Comparison of ENCODE assay signal across 8 cellular contexts in genomic region chr1:40708750-40709099, GRCh38. TPM values are rescaled to one million over a fixed set of nuclear protein-coding genes. Genes with fewer than 3 reads are reported as not detected.
A peak's percentile ranks its signal among the peaks of the same experiment; 100 is the strongest.
DNase-seq lines count a peak whose midpoint lies in the region; ATAC-seq and TF ChIP-seq lines count a peak whose summit lies in the region.

No MANE protein-coding gene starts in this region.

- intact Hi-C loops in mucosa of descending colon (cut with DNase I, micrococcal nuclease): no loop called here

- POLR2A ChIA-PET in RWPE1 (lab: Yijun Ruan, JAX; ENCODE audit: low non-redundant PET): interaction anchor here (0.6 kb wide), 1 partner anchor 841 kb away, joined by 3 read pairs; no protein-coding TSS in a partner anchor

- H3K36me3 ChIP-seq in GM06990 (ENCODE audit: control insufficient read depth, insufficient read depth, low read length) (peaks cover 3% of the 10 kb centered on the region), HUES48 (ENCODE audit: control insufficient read depth, insufficient read depth, low read length) (peaks cover 4% of the 10 kb centered on the region), endodermal cell (ENCODE audit: control insufficient read depth, insufficient read depth, low read length) (peaks cover 9% of the 10 kb centered on the region), mucosa of descending colon (ENCODE audit: low read depth) (no peaks in the 10 kb centered on the region)

- 0 to 9% methylated on average over 3 of the region's 3 CpGs for WGBS in endodermal cell (ENCODE audit: insufficient coverage in 1 of 2, insufficient read length in 1 of 2), 2 experiments

- H3K36me3 Mint-ChIP-seq in endodermal cell (ENCODE audit: low read depth): peaks cover 13% of the 10 kb centered on the region

- CTCF ChIA-PET in RWPE1 (lab: Yijun Ruan, JAX): interaction anchor here (0.7 kb wide), 1 partner anchor 21 kb away, joined by 4 read pairs; no protein-coding TSS in a partner anchor

- peak overlapping the region; percentile 94 for H3K4me3 Mint-ChIP-seq in endodermal cell

- TF ChIP-seq CTCF in GM06990 (IDR thresholded peaks at IDR 0.05; ENCODE audit: insufficient read depth, low read length, poor library complexity, severe bottlenecking) (no peak), RWPE1 (conservative IDR thresholded peaks at IDR 0.05; ENCODE audit: low read depth) (no peak), endodermal cell (conservative IDR thresholded peaks at IDR 0.05) (no peak), mucosa of descending colon (IDR thresholded peaks at IDR 0.05) (no peak)

- ATAC-seq in GM21529 (IDR thresholded peaks at IDR 0.05; ENCODE audit: unreplicated experiment): peak; percentile 66
- peak; percentile 78 for ATAC-seq in mucosa of descending colon

- H3K27ac ChIP-seq in HUES48 (ENCODE audit: low read depth, low read length): peak overlapping the region; percentile 94
- H3K27ac ChIP-seq in RWPE1: peak overlapping the region; percentile 63; the same call in 1 of the 2 replicates
- peak overlapping the region; percentile 93 for H3K27ac ChIP-seq in endodermal cell (ENCODE audit: low read depth, low read length)

- peaks cover 39% of the 10 kb centered on the region for H3K4me1 Mint-ChIP-seq in endodermal cell

- no peaks in the 10 kb centered on the region for H3K9me3 ChIP-seq in HUES48 (ENCODE audit: control insufficient read depth, insufficient read depth, low read length)
- no peaks in the 10 kb centered on the region for H3K9me3 ChIP-seq in endodermal cell (ENCODE audit: control insufficient read depth, low read length)
- H3K9me3 ChIP-seq in mucosa of descending colon: no peaks in the 10 kb centered on the region

- peak overlapping the region; percentile 77 for H3K4me3 ChIP-seq in GM06990 (replicated peaks; ENCODE audit: low read depth, low read length)
- H3K4me3 ChIP-seq in HUES48 (ENCODE audit: low read depth, low read length): peak overlapping the region; percentile 85
- peak overlapping the region; percentile 91 for H3K4me3 ChIP-seq in endodermal cell (ENCODE audit: low read length)
- H3K4me3 ChIP-seq in mucosa of descending colon: peak overlapping the region; percentile 9

- no peak for DNase-seq in GM06990 (ENCODE audit: extremely low read depth, insufficient read length)
- peak; percentile 96 for DNase-seq in RWPE1 (ENCODE audit: low spot score)
- no peak for DNase-seq in endodermal cell
- DNase-seq in mucosa of descending colon: no peak
- DNase-seq in medulla oblongata (ENCODE audit: extremely low spot score): no peak
- no peak for DNase-seq in COLO668 (lab: John Stamatoyannopoulos, UW; ENCODE audit: unreplicated experiment)

- peak overlapping the region; percentile 100 for H3K27ac Mint-ChIP-seq in endodermal cell

- H3K9me3 Mint-ChIP-seq in endodermal cell: no peaks in the 10 kb centered on the region

- H3K27me3 Mint-ChIP-seq in endodermal cell (ENCODE audit: insufficient read depth): no peaks in the 10 kb centered on the region

- H3K4me1 ChIP-seq in HUES48 (ENCODE audit: control insufficient read depth, insufficient read depth, low read length) (peaks cover 35% of the 10 kb centered on the region), endodermal cell (ENCODE audit: control insufficient read depth, insufficient read depth, low read length) (peaks cover 17% of the 10 kb centered on the region), mucosa of descending colon (ENCODE audit: low read depth) (peaks cover 28% of the 10 kb centered on the region)

- H3K9ac ChIP-seq in HUES48 (ENCODE audit: low read depth, low read length) (peak overlapping the region; percentile 94), endodermal cell (ENCODE audit: extremely low read depth, low read length, poor library complexity, severe bottlenecking) (peak overlapping the region; percentile 97)

- H3K27me3 ChIP-seq in GM06990 (replicated peaks; ENCODE audit: control insufficient read depth, insufficient read depth, low read length) (no peaks in the 10 kb centered on the region), HUES48 (ENCODE audit: control insufficient read depth, insufficient read depth, low read length) (no peaks in the 10 kb centered on the region), endodermal cell (ENCODE audit: control insufficient read depth, insufficient read depth, low read length, poor library complexity, severe bottlenecking) (no peaks in the 10 kb centered on the region)

RNA-seq across cellular contexts. Expression of gene NFYC, which starts 17.2 kb away (rescaled TPM):
- total RNA-seq in endodermal cell (10 to 100 TPM; 43.6 to 59.0 TPM), mucosa of descending colon (10 to 100 TPM; 56.2 to 76.4 (median 70.5) TPM)
- polyA plus RNA-seq in endodermal cell (2013, experiment 1 of 2): 55.3 TPM
- polyA plus RNA-seq in endodermal cell (2013, experiment 2 of 2): 47.4 TPM

RNA-seq across cellular contexts. Expression of gene RIMS3, which starts 43.2 kb away (rescaled TPM):
- 10 to 100 TPM in 1 of 2 donors, 1 to 10 TPM in 1; 8.0 to 12.0 TPM for total RNA-seq in endodermal cell
- 27.7 TPM for polyA plus RNA-seq in endodermal cell (2013, experiment 1 of 2)
- 24.1 TPM for polyA plus RNA-seq in endodermal cell (2013, experiment 2 of 2)
- total RNA-seq in mucosa of descending colon: 10 to 100 TPM in 2 of 3 donors, 1 to 10 TPM in 1; 6.9 to 23.3 (median 11.9) TPM

Comparison
In these comparisons a context has a peak if more than half of its experiments do, and no peak if none do; other contexts are left out.
1. H3K4me3 ChIP-seq: peak in every context shown above with its lines; median percentile 91 in endodermal cell; 85 in HUES48; 77 in GM06990; 9 in mucosa of descending colon.